Comparison of ENCODE assay signal across 18 cellular contexts in the genomic region with DNA sequence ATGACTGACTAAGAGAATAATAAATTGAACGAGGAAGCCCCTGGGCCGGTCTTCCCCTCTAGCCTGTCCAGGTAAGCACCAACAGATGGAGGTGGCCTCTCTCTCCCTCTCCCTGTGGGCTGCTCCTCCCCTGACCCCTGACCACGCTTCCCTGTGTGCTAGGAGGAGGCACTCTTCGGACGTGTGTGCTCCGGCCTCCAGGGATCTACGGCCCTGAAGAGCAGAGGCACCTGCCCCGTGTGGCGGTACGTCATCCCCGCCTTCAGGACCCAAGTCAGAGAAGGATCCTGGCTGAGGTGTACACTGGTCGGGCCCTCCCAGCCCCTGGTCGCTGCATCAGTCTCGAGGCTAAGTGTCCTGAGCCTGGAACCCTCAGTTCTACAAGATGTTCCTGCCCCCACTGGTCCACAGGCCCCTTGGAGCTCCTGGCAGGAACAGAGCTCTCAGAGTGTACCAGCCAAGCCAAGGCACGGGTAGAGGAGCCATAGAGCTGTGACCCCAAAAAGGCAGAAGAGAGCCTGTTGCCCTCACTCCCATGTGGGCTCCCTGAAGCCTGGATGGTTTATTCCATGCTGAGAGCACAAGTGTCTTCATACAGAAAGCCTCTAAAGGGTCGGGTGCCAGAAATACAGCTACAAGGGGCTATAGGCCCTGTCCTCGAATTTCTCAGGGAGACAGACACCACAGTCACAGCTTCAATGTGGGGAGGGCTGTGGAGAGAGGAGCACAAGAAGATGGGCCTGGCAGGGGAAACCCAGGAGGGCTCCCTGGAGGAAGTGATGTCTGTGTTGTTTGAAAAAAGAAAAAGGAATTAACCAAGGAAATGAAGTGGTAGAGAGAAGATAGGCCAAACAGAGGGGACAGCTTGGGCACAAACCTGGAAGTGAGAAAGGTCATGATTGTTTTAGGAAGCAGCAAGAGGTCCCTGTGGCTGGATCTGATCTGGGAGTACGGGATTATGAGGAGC. TPM values are rescaled to one million over a fixed set of nuclear protein-coding genes. Genes with fewer than 3 reads are reported as not detected.
A peak's percentile ranks its signal among the peaks of the same experiment; 100 is the strongest.
DNase-seq lines count a peak whose midpoint lies in the region; ATAC-seq and TF ChIP-seq lines count a peak whose summit lies in the region.
"Had no signal": no experiment of that assay in that cellular context is flagged by ENCODE, and none has a peak within 500 bp of the region (broad histone marks: within the 10 kb centered on the region; RNA-seq: fewer than 3 reads in every experiment).

No MANE protein-coding gene starts in this region.

- DNase-seq in Panc1 (ENCODE audit: low read depth, low spot score) (no peak), osteoblast (ENCODE audit: insufficient read length, low spot score, missing footprints) (peak; percentile 27), prostate gland (ENCODE audit: low spot score) (no peak), GM13976 (ENCODE audit: low spot score) (no peak)
- DNase-seq: ACHN; BE2C; C1 segment of cervical spinal cord; CD4-positive, CD25-positive, alpha-beta regulatory T cell; CD8-positive, alpha-beta memory T cell; COR-L47; GOT3; H7; HFFc6; KG1 had no signal

- no peaks in the 10 kb centered on the region for H4K20me1 ChIP-seq in osteoblast (ENCODE audit: insufficient read depth, low read length)

- no peak overlapping the region for H3K4me2 ChIP-seq in osteoblast (ENCODE audit: insufficient read depth, low read length)

- H3K4me1 ChIP-seq in Panc1 (ENCODE audit: control insufficient read depth, insufficient read depth, low read length), result no peaks in the 10 kb centered on the region
- no peaks in the 10 kb centered on the region for H3K4me1 ChIP-seq in osteoblast (ENCODE audit: insufficient read depth, low read length)
- H3K4me1 ChIP-seq in prostate gland (replicated peaks), result no peaks in the 10 kb centered on the region
- H3K4me1 ChIP-seq: BE2C had no signal

- intact Hi-C loops in Panc1 (cut with micrococcal nuclease; ENCODE audit: unreplicated experiment), result no loop called here
- intact Hi-C loops in prostate gland (cut with DNase I), result no loop called here

- CTCF ChIA-PET in Panc1 (lab: Charles Lee), result interaction anchor here (0.7 to 1.1 kb wide), 2 partner anchors 10 to 183 kb away, joined by 3 to 4 read pairs; no protein-coding TSS in a partner anchor

- H3K27me3 ChIP-seq in Panc1 (ENCODE audit: control insufficient read depth, insufficient read depth, low read length), result 0 out of 2 replicates have a peak, but pooled peaks cover 2% of the 10 kb centered on the region
- no peaks in the 10 kb centered on the region for H3K27me3 ChIP-seq in osteoblast (ENCODE audit: insufficient read depth, low read length)
- H3K27me3 ChIP-seq in prostate gland (replicated peaks; ENCODE audit: insufficient read depth), result no peaks in the 10 kb centered on the region

- H3K79me2 ChIP-seq in osteoblast (ENCODE audit: insufficient read depth, low read length), result no peaks in the 10 kb centered on the region

- in situ Hi-C loops in Panc1 (cut with HindIII; ENCODE audit: low pct_unique_long_range_greater_than_20kb, low sequenced_read_pairs), result loop anchor here (25.0 kb wide), 1 partner anchor 91 kb away; a partner anchor contains a TSS
- in situ Hi-C loops in GM13976 (cut with MboI; ENCODE audit: low sequenced_read_pairs, unreplicated experiment), result loop anchor here (25.0 kb wide), 1 partner anchor 366 kb away; no protein-coding TSS in a partner anchor

- TF ChIP-seq POLR2A in prostate gland (IDR thresholded peaks at IDR 0.05), result no peak

- H3K36me3 ChIP-seq in Panc1 (ENCODE audit: control insufficient read depth, insufficient read depth, low read length) (no peaks in the 10 kb centered on the region), osteoblast (ENCODE audit: insufficient read depth, low read length) (no peaks in the 10 kb centered on the region), prostate gland (no peaks in the 10 kb centered on the region)
- H3K36me3 ChIP-seq: BE2C had no signal

- H2AFZ ChIP-seq in osteoblast (ENCODE audit: low read length), result no peak overlapping the region

- POLR2A ChIA-PET in Panc1 (lab: Charles Lee), result interaction anchor here (0.6 kb wide), 1 partner anchor 224 kb away, joined by 3 read pairs; no protein-coding TSS in a partner anchor

- 73% methylated on average over 18 of the region's 18 CpGs for WGBS in prostate gland

- no TSS peak for BruUV-seq in Panc1 (replicated peaks; lab: Mats Ljungman, UMichigan)

- peak; percentile 45; the same call in 1 of the 2 replicates for ATAC-seq in Panc1
- peak; percentile 16 for ATAC-seq in esophagus mucosa
- ATAC-seq in HG03469 (IDR thresholded peaks at IDR 0.05; ENCODE audit: unreplicated experiment), result no peak
- ATAC-seq: HCT116 had no signal

- H3K9me3 ChIP-seq in Panc1 (ENCODE audit: control insufficient read depth, insufficient read depth, low read depth, low read length) (no peaks in the 10 kb centered on the region), osteoblast (ENCODE audit: low read depth, low read length) (no peaks in the 10 kb centered on the region), prostate gland (no peaks in the 10 kb centered on the region)
- H3K9me3 ChIP-seq: BE2C had no signal

- H3K4me3 ChIP-seq in Panc1 (ENCODE audit: low read depth in 2 of 2, low read length in 2 of 2) (no peak overlapping the region), osteoblast (ENCODE audit: insufficient read depth, low read length) (no peak overlapping the region), prostate gland (no peak overlapping the region)

- TF ChIP-seq CTCF in Panc1 (IDR thresholded peaks at IDR 0.05) (no peak), osteoblast (IDR thresholded peaks at IDR 0.05; ENCODE audit: extremely low read depth, low read depth, low read length) (no peak), prostate gland (IDR thresholded peaks at IDR 0.05) (no peak), GM13976 (IDR thresholded peaks at IDR 0.05; ENCODE audit: borderline replicate concordance, control extremely low read depth, extremely low read depth, insufficient read depth, missing control alignments) (no peak)

- no peak overlapping the region for H3K27ac ChIP-seq in Panc1 (ENCODE audit: low read length)
- no peak overlapping the region for H3K27ac ChIP-seq in osteoblast (ENCODE audit: low read depth, low read length)
- H3K27ac ChIP-seq in prostate gland, result no peak overlapping the region

RNA-seq across cellular contexts. Expression of a gene that starts 15.9 kb away (rescaled TPM):
- total RNA-seq in Panc1 (2021; ENCODE audit: unreplicated experiment), result 0.05 TPM
- not detected for polyA plus RNA-seq in Panc1 (2012; ENCODE audit: insufficient read length)
- not detected for total RNA-seq in esophagus mucosa
- total RNA-seq in osteoblast, result not detected in 2 replicates
- total RNA-seq in prostate gland, result not detected
- total RNA-seq: A172, H7, HFFc6 had no signal

RNA-seq across cellular contexts. Expression of a gene that starts 27.8 kb away (rescaled TPM):
- total RNA-seq in Panc1 (2021; ENCODE audit: unreplicated experiment) (15.0 TPM), esophagus mucosa (15.1 TPM), osteoblast (34.2 and 41.6 TPM in 2 replicates), prostate gland (10 to 100 TPM; 58.2 to 75.1 TPM)
- 9.8 TPM for polyA plus RNA-seq in Panc1 (2012; ENCODE audit: insufficient read length)
